In the genomic region with DNA sequence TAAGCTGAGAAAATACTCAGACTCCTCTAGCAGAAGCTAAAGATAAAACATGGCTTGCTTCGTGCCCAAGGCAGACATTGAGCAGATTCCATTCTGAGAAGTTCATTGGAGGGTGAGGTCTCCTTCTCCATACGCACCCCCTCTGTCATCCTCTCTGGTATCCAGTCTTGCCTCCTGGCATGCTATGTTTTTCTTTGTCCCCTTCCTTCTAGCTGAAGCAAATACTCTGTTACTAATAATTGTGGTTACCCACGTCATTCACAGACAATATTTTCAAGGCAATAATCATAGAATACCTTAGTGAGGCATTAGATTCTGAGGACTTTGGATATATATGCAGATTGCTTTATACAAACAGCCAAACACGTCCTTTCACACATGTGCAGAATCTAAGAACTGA, we compare ENCODE assay signal across 2 cellular contexts.
TF ChIP-seq lines count a peak whose summit lies in the region.

No MANE protein-coding gene starts in this region.

TF ChIP-seq in SK-N-SH, 30 proteins besides CTCF, POLR2A, EP300 and RAD21:
- TF ChIP-seq, protein P1, sequence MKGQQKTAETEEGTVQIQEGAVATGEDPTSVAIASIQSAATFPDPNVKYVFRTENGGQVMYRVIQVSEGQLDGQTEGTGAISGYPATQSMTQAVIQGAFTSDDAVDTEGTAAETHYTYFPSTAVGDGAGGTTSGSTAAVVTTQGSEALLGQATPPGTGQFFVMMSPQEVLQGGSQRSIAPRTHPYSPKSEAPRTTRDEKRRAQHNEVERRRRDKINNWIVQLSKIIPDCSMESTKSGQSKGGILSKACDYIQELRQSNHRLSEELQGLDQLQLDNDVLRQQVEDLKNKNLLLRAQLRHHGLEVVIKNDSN (IDR thresholded peaks at IDR 0.05; ENCODE audit: borderline replicate concordance, low read depth): no peak
- TF ChIP-seq FOXJ3 (CRISPR knock-in tag; IDR thresholded peaks at IDR 0.05) (no peak), FOXM1 (IDR thresholded peaks at IDR 0.05; ENCODE audit: low read depth) (no peak), FOSL2 (IDR thresholded peaks at IDR 0.05; ENCODE audit: borderline replicate concordance, low read depth) (no peak)

TF ChIP-seq in SK-N-SH treated with all-trans-retinoic acid at 6 μM for 48 hours, 23 proteins besides CTCF, POLR2A, EP300 and RAD21 (continued from another document):
- TF ChIP-seq, protein P2, sequence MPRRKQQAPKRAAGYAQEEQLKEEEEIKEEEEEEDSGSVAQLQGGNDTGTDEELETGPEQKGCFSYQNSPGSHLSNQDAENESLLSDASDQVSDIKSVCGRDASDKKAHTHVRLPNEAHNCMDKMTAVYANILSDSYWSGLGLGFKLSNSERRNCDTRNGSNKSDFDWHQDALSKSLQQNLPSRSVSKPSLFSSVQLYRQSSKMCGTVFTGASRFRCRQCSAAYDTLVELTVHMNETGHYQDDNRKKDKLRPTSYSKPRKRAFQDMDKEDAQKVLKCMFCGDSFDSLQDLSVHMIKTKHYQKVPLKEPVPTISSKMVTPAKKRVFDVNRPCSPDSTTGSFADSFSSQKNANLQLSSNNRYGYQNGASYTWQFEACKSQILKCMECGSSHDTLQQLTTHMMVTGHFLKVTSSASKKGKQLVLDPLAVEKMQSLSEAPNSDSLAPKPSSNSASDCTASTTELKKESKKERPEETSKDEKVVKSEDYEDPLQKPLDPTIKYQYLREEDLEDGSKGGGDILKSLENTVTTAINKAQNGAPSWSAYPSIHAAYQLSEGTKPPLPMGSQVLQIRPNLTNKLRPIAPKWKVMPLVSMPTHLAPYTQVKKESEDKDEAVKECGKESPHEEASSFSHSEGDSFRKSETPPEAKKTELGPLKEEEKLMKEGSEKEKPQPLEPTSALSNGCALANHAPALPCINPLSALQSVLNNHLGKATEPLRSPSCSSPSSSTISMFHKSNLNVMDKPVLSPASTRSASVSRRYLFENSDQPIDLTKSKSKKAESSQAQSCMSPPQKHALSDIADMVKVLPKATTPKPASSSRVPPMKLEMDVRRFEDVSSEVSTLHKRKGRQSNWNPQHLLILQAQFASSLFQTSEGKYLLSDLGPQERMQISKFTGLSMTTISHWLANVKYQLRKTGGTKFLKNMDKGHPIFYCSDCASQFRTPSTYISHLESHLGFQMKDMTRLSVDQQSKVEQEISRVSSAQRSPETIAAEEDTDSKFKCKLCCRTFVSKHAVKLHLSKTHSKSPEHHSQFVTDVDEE (CRISPR knock-in tag; IDR thresholded peaks at IDR 0.05): no peak
- TF ChIP-seq ESRRG (CRISPR knock-in tag; IDR thresholded peaks at IDR 0.05) (no peak), ZNF565 (CRISPR knock-in tag; conservative IDR thresholded peaks at IDR 0.05; ENCODE audit: low read depth) (no peak), ZNF70 (CRISPR knock-in tag; IDR thresholded peaks at IDR 0.05) (no peak), ISL1 (CRISPR knock-in tag; IDR thresholded peaks at IDR 0.05) (no peak), ZFP30 (CRISPR knock-in tag; IDR thresholded peaks at IDR 0.05) (no peak), TOX (CRISPR knock-in tag; IDR thresholded peaks at IDR 0.05; ENCODE audit: borderline replicate concordance) (no peak), ZC3H10 (CRISPR knock-in tag; IDR thresholded peaks at IDR 0.05) (no peak), BACH2 (CRISPR knock-in tag; IDR thresholded peaks at IDR 0.05; ENCODE audit: borderline replicate concordance) (no peak), ZNF8 (CRISPR knock-in tag; IDR thresholded peaks at IDR 0.05) (no peak), TCF4 (CRISPR knock-in tag; IDR thresholded peaks at IDR 0.05; ENCODE audit: borderline replicate concordance) (no peak), CSDC2 (CRISPR knock-in tag; IDR thresholded peaks at IDR 0.05) (no peak)
- TF ChIP-seq, protein P3, sequence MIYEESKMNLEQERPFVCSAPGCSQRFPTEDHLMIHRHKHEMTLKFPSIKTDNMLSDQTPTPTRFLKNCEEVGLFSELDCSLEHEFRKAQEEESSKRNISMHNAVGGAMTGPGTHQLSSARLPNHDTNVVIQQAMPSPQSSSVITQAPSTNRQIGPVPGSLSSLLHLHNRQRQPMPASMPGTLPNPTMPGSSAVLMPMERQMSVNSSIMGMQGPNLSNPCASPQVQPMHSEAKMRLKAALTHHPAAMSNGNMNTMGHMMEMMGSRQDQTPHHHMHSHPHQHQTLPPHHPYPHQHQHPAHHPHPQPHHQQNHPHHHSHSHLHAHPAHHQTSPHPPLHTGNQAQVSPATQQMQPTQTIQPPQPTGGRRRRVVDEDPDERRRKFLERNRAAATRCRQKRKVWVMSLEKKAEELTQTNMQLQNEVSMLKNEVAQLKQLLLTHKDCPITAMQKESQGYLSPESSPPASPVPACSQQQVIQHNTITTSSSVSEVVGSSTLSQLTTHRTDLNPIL (CRISPR knock-in tag; IDR thresholded peaks at IDR 0.05; ENCODE audit: low read depth): no peak
- TF ChIP-seq, protein P4, sequence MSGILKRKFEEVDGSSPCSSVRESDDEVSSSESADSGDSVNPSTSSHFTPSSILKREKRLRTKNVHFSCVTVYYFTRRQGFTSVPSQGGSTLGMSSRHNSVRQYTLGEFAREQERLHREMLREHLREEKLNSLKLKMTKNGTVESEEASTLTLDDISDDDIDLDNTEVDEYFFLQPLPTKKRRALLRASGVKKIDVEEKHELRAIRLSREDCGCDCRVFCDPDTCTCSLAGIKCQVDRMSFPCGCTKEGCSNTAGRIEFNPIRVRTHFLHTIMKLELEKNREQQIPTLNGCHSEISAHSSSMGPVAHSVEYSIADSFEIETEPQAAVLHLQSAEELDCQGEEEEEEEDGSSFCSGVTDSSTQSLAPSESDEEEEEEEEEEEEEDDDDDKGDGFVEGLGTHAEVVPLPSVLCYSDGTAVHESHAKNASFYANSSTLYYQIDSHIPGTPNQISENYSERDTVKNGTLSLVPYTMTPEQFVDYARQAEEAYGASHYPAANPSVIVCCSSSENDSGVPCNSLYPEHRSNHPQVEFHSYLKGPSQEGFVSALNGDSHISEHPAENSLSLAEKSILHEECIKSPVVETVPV (CRISPR knock-in tag; IDR thresholded peaks at IDR 0.05): no peak
